Comparison of ENCODE assay signal across 9 cellular contexts in genomic region chr22:30208631-30209603, GRCh38. TPM values are rescaled to one million over a fixed set of nuclear protein-coding genes. Genes with fewer than 3 reads are reported as not detected.
DNase-seq lines count a peak whose midpoint lies in the region; ATAC-seq and TF ChIP-seq lines count a peak whose summit lies in the region.
"Had no signal": no experiment of that assay in that cellular context is flagged by ENCODE, and none has a peak within 500 bp of the region (broad histone marks: within the 10 kb centered on the region; RNA-seq: fewer than 3 reads in every experiment).

No MANE protein-coding gene starts in this region.

- peak overlapping the region; percentile 3 for H2BK5ac ChIP-seq in neuronal stem cell (ENCODE audit: low read length)

- no peak for ATAC-seq in stimulated activated memory B cell treated with anti-CD40 and anti-IgM and Interleukin-4, amounts not matched to agents 10 μg/mL and 1 μg/mL and 100 μg/mL, for 72 hours
- ATAC-seq in omental fat pad (ENCODE audit: low FRiP score) (no peak), HG03457 (IDR thresholded peaks at IDR 0.05; ENCODE audit: unreplicated experiment) (no peak)

- H3K36me3 Mint-ChIP-seq in stimulated activated memory B cell treated with anti-CD40 and anti-IgM and Interleukin-4, amounts not matched to agents 10 μg/mL and 1 μg/mL and 100 μg/mL, for 72 hours, result no peaks in the 10 kb centered on the region

- H3K9ac ChIP-seq in BLaER1 (no peak overlapping the region), neuronal stem cell (ENCODE audit: low read depth, low read length, poor library complexity) (no peak overlapping the region)

- H3K27ac ChIP-seq in BLaER1 (no peak overlapping the region), Peyer's patch (peak overlapping the region in 3 of 4 donors; percentile 22 to 73 (median 44)), esophagus (ENCODE audit: low read depth in 2 of 2, low read length in 1 of 2) (peak overlapping the region; percentile 26 to 42), neuronal stem cell (replicated peaks; ENCODE audit: low read length) (no peak overlapping the region)

- H3K4me1 Mint-ChIP-seq in stimulated activated memory B cell treated with anti-CD40 and anti-IgM and Interleukin-4, amounts not matched to agents 10 μg/mL and 1 μg/mL and 100 μg/mL, for 72 hours, result peaks cover 9% of the 10 kb centered on the region

- 64 to 67% methylated on average over 26 of the region's 26 CpGs for WGBS in esophagus, 2 donors
- WGBS in neuronal stem cell (ENCODE audit: extremely low coverage in 2 of 2, insufficient read length in 2 of 2, insufficient replicate concordance in 1 of 2), 2 donors, result no CpG with 5 or more reads among the region's 26 CpGs

- H3K23ac ChIP-seq in neuronal stem cell (ENCODE audit: low read depth, low read length, poor library complexity), result no peak overlapping the region

- H3K18ac ChIP-seq in neuronal stem cell (ENCODE audit: low read length), result no peak overlapping the region

- DNase-seq in Peyer's patch, result peak in 1 of 3 donors; percentile 69
- DNase-seq in neuronal stem cell (ENCODE audit: low spot score), result no peak
- no peak for DNase-seq in HuH-7 (ENCODE audit: low spot score)
- no peak for DNase-seq in omental fat pad (ENCODE audit: low spot score)

- no peak for TF ChIP-seq POLR2A in Peyer's patch (IDR thresholded peaks at IDR 0.05)

- H2AFZ ChIP-seq in neuronal stem cell (ENCODE audit: low read length), result peak overlapping the region; percentile 82

- H3K4me2 ChIP-seq in BLaER1 (peak overlapping the region; percentile 41), neuronal stem cell (ENCODE audit: insufficient read depth, low read length, poor library complexity, severe bottlenecking) (no peak overlapping the region)

- no peak overlapping the region for H2BK120ac ChIP-seq in neuronal stem cell (ENCODE audit: low read depth, low read length)

- H2BK12ac ChIP-seq in neuronal stem cell (ENCODE audit: low read length), result peak overlapping the region; percentile 14

- H3K9me3 ChIP-seq in BLaER1 (no peaks in the 10 kb centered on the region), Peyer's patch (no peaks in the 10 kb centered on the region), esophagus (ENCODE audit: control insufficient read depth in 2 of 2, insufficient read depth in 1 of 2, low read depth in 1 of 2, low read length in 1 of 2) (no peaks in the 10 kb centered on the region), neuronal stem cell (replicated peaks in 1 of 2; ENCODE audit: control insufficient read depth in 2 of 2, insufficient read depth in 1 of 2, low read depth in 1 of 2, low read length in 2 of 2) (no peaks in the 10 kb centered on the region)

- no peak overlapping the region for H3K4ac ChIP-seq in neuronal stem cell (ENCODE audit: low read length)

- H2BK15ac ChIP-seq in neuronal stem cell (ENCODE audit: low read length), result no peak overlapping the region

- H4K8ac ChIP-seq in neuronal stem cell (ENCODE audit: low read depth, low read length), result no peak overlapping the region

- H3K27ac Mint-ChIP-seq in stimulated activated memory B cell treated with anti-CD40 and anti-IgM and Interleukin-4, amounts not matched to agents 10 μg/mL and 1 μg/mL and 100 μg/mL, for 72 hours, result no peak overlapping the region

- H3K14ac ChIP-seq in neuronal stem cell (ENCODE audit: low read length), result no peak overlapping the region

- H3K27me3 ChIP-seq in BLaER1, result no peaks in the 10 kb centered on the region
- H3K27me3 ChIP-seq in Peyer's patch, result no peaks in the 10 kb centered on the region
- H3K27me3 ChIP-seq in esophagus (ENCODE audit: control insufficient read depth in 1 of 2, insufficient read depth in 2 of 2, low read length in 2 of 2), result no peaks in the 10 kb centered on the region
- H3K27me3 ChIP-seq in neuronal stem cell (ENCODE audit: control insufficient read depth in 3 of 3, insufficient read depth in 3 of 3, low read depth in 1 of 3, low read length in 3 of 3), result no peaks in the 10 kb centered on the region

- TF ChIP-seq CTCF in Peyer's patch (IDR thresholded peaks at IDR 0.05) (no peak), omental fat pad (IDR thresholded peaks at IDR 0.05) (no peak)

- peaks cover 43% of the 10 kb centered on the region for H3K4me1 ChIP-seq in BLaER1
- peaks cover 0 to 8% (median 0%) of the 10 kb centered on the region in 4 donors for H3K4me1 ChIP-seq in Peyer's patch
- peaks cover 6 to 23% of the 10 kb centered on the region in 2 donors for H3K4me1 ChIP-seq in esophagus (ENCODE audit: control insufficient read depth in 2 of 2, insufficient read depth in 2 of 2, low read length in 1 of 2)
- H3K4me1 ChIP-seq in neuronal stem cell (ENCODE audit: control insufficient read depth in 2 of 2, insufficient read depth in 1 of 2, low read depth in 1 of 2, low read length in 2 of 2), result peaks cover 19 to 28% of the 10 kb centered on the region in 2 donors

- no peaks in the 10 kb centered on the region for H3K9me3 Mint-ChIP-seq in stimulated activated memory B cell treated with anti-CD40 and anti-IgM and Interleukin-4, amounts not matched to agents 10 μg/mL and 1 μg/mL and 100 μg/mL, for 72 hours

- H3K36me3 ChIP-seq in BLaER1 (no peaks in the 10 kb centered on the region), Peyer's patch (no peaks in the 10 kb centered on the region), esophagus (ENCODE audit: control insufficient read depth in 2 of 2, insufficient read depth in 2 of 2, low read length in 1 of 2) (no peaks in the 10 kb centered on the region), neuronal stem cell (replicated peaks in 1 of 2; ENCODE audit: control insufficient read depth in 2 of 2, insufficient read depth in 2 of 2, low read length in 2 of 2) (no peaks in the 10 kb centered on the region)

- no peak overlapping the region for H4K91ac ChIP-seq in neuronal stem cell (ENCODE audit: low read depth, low read length, poor library complexity)

- H3K27me3 Mint-ChIP-seq in stimulated activated memory B cell treated with anti-CD40 and anti-IgM and Interleukin-4, amounts not matched to agents 10 μg/mL and 1 μg/mL and 100 μg/mL, for 72 hours, result peaks cover 33% of the 10 kb centered on the region

- no peak overlapping the region for H3K4me3 Mint-ChIP-seq in stimulated activated memory B cell treated with anti-CD40 and anti-IgM and Interleukin-4, amounts not matched to agents 10 μg/mL and 1 μg/mL and 100 μg/mL, for 72 hours

- no peak overlapping the region for H2AK5ac ChIP-seq in neuronal stem cell (ENCODE audit: low read depth, low read length)

- no peaks in the 10 kb centered on the region for H3K79me1 ChIP-seq in neuronal stem cell (ENCODE audit: low read depth, low read length)

- no peaks in the 10 kb centered on the region for H4K20me1 ChIP-seq in BLaER1

- H3K4me3 ChIP-seq in BLaER1 (no peak overlapping the region), Peyer's patch (no peak overlapping the region), esophagus (ENCODE audit: low read depth in 1 of 2, low read length in 2 of 2) (no peak overlapping the region), neuronal stem cell (ENCODE audit: low read length in 2 of 2) (no peak overlapping the region)

RNA-seq across cellular contexts. Expression of gene LIF, which starts 37.6 kb away (rescaled TPM):
- total RNA-seq in Peyer's patch, result 10 to 100 TPM in 2 of 4 donors, 1 to 10 TPM in 2; 7.4 to 19.3 (median 10.6) TPM
- polyA plus RNA-seq in esophagus, result 1 to 10 TPM in 1 of 2 donors, under 1 TPM in 1; 0.54 to 1.0 TPM
- polyA plus RNA-seq in neuronal stem cell (2013, experiment 1 of 2), result 1.4 TPM
- 1.4 TPM for polyA plus RNA-seq in neuronal stem cell (2013, experiment 2 of 2)
- total RNA-seq in omental fat pad, result 10 to 100 TPM in 2 of 4 donors, 1 to 10 TPM in 2; 1.3 to 74.7 (median 24.4) TPM
- total RNA-seq: temporal lobe had no signal

RNA-seq across cellular contexts. Expression of gene OSM, which starts 57.7 kb away (rescaled TPM):
- total RNA-seq in Peyer's patch, result not detected
- under 1 TPM; 0.22 to 0.63 TPM for polyA plus RNA-seq in esophagus
- polyA plus RNA-seq in neuronal stem cell (2013, experiment 1 of 2), result 0.01 TPM
- 0.04 TPM for polyA plus RNA-seq in neuronal stem cell (2013, experiment 2 of 2)
- total RNA-seq in omental fat pad, result 10 to 100 TPM in 1 of 4 donors, 1 to 10 TPM in 3; 7.1 to 17.8 (median 8.6) TPM

Comparison
In these comparisons a context has a peak if more than half of its experiments do, and no peak if none do; other contexts are left out.
1. H3K27ac ChIP-seq: peak in Peyer's patch (3 of 4) and esophagus (2 of 2); none in BLaER1 (single experiment) and neuronal stem cell (single experiment).
2. RNA of gene OSM, which starts 57.7 kb away (total RNA-seq): 7.1 to 17.8 TPM in omental fat pad; not detected in Peyer's patch; every median in the first group is over 4 times any median in the second.